18 cellular contexts compared by ENCODE assay signal in the genomic region with DNA sequence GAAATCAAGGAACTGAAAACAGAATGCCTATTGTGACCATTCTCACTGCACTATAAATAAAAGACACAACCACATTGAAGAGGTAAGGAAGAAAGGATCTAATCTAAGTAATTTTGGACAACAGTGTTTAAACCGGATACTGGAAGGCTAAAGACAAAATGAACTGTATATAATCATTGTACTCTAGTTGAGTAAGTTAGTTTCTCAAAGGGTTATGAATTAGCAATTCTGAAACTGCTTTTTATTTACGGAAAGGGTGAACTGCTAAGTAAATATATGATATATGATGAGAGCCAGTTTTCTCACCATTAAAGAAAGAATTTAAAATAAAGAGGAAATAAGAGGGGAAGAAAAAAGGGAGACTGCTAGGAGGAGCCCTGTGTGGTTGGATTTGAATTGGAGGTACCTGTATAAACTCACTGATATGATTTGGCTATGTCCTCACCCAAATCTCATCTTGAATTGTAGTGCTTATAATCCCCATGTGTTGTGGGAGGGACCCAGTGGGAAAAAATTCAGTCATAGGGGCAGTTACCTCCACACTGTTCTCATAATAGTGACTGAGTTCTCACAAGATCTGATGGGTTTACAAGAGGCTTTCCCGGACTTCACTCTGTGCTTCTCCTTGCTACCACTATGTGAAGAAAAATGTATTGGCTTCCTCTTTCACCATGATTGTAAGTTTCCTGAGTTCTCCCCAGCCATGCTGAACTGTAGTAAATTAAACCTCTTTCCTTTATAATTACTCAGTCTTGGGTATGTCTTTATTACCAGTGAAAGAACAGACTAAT.
A peak's percentile ranks its signal among the peaks of the same experiment; 100 is the strongest.
DNase-seq lines count a peak whose midpoint lies in the region; ATAC-seq and TF ChIP-seq lines count a peak whose summit lies in the region.
"Had no signal": no experiment of that assay in that cellular context is flagged by ENCODE, and none has a peak within 500 bp of the region (broad histone marks: within the 10 kb centered on the region; RNA-seq: fewer than 3 reads in every experiment).

No MANE protein-coding gene starts in this region.

- H3K9me3 ChIP-seq in colonic mucosa, result no peaks in the 10 kb centered on the region
- H3K9me3 ChIP-seq: A549, SJSA1 had no signal

- H3K4me3 ChIP-seq in GM12864 (ENCODE audit: low read depth, low read length), result no peak overlapping the region
- no peak overlapping the region for H3K4me3 ChIP-seq in colonic mucosa
- H3K4me3 ChIP-seq: A549, lung, SJSA1 had no signal

- no peak overlapping the region for H3K27ac ChIP-seq in colonic mucosa
- H3K27ac ChIP-seq: A549, parathyroid adenoma, SJSA1 had no signal

- ATAC-seq in GM19351 (IDR thresholded peaks at IDR 0.05; ENCODE audit: unreplicated experiment) (peak; percentile 73), HG02642 (IDR thresholded peaks at IDR 0.05; ENCODE audit: poor library complexity, unreplicated experiment) (peak; percentile 82), HG03432 (IDR thresholded peaks at IDR 0.05; ENCODE audit: unreplicated experiment) (peak; percentile 86)
- ATAC-seq: A549; activated T-helper 17 cell treated with anti-CD3 and anti-CD28 coated beads, Interleukin-2, amount 50 U/mL, for 72 hours; stimulated activated naive B cell treated with anti-CD40 and anti-IgM and Interleukin-4, amounts not matched to agents 10 μg/mL and 1 μg/mL and 100 μg/mL, for 72 hours had no signal

- no peak overlapping the region for H3K27ac Mint-ChIP-seq in endothelial cell (ENCODE audit: unreplicated experiment)
- H3K27ac Mint-ChIP-seq: activated T-helper 17 cell treated with anti-CD3 and anti-CD28 coated beads, Interleukin-2, amount 50 U/mL, for 72 hours; brain; endodermal cell; stimulated activated naive B cell treated with anti-CD40 and anti-IgM and Interleukin-4, amounts not matched to agents 10 μg/mL and 1 μg/mL and 100 μg/mL, for 72 hours had no signal

- no peaks in the 10 kb centered on the region for H3K27me3 Mint-ChIP-seq in endothelial cell (ENCODE audit: unreplicated experiment)
- H3K27me3 Mint-ChIP-seq: activated T-helper 17 cell treated with anti-CD3 and anti-CD28 coated beads, Interleukin-2, amount 50 U/mL, for 72 hours; brain; stimulated activated naive B cell treated with anti-CD40 and anti-IgM and Interleukin-4, amounts not matched to agents 10 μg/mL and 1 μg/mL and 100 μg/mL, for 72 hours had no signal

- TF ChIP-seq CTCF in GM12864 (IDR thresholded peaks at IDR 0.05; ENCODE audit: low read depth, low read length, missing control alignments), result peak; percentile 10
- no peak for TF ChIP-seq CTCF in colonic mucosa (IDR thresholded peaks at IDR 0.05)
- no peak for TF ChIP-seq CTCF in endothelial cell (IDR thresholded peaks at IDR 0.05; ENCODE audit: unreplicated experiment)

- peaks cover 9% of the 10 kb centered on the region for H3K4me1 Mint-ChIP-seq in endothelial cell (ENCODE audit: unreplicated experiment)
- H3K4me1 Mint-ChIP-seq: activated T-helper 17 cell treated with anti-CD3 and anti-CD28 coated beads, Interleukin-2, amount 50 U/mL, for 72 hours; stimulated activated naive B cell treated with anti-CD40 and anti-IgM and Interleukin-4, amounts not matched to agents 10 μg/mL and 1 μg/mL and 100 μg/mL, for 72 hours had no signal

- no peaks in the 10 kb centered on the region for H3K36me3 ChIP-seq in colonic mucosa
- H3K36me3 ChIP-seq: SJSA1 had no signal

- no peaks in the 10 kb centered on the region for H3K36me3 Mint-ChIP-seq in endothelial cell (ENCODE audit: low read depth, unreplicated experiment)
- H3K36me3 Mint-ChIP-seq: brain; stimulated activated naive B cell treated with anti-CD40 and anti-IgM and Interleukin-4, amounts not matched to agents 10 μg/mL and 1 μg/mL and 100 μg/mL, for 72 hours had no signal

- no peaks in the 10 kb centered on the region for H3K27me3 ChIP-seq in colonic mucosa
- H3K27me3 ChIP-seq: SJSA1 had no signal

- H3K9me3 Mint-ChIP-seq in endothelial cell (ENCODE audit: unreplicated experiment), result no peaks in the 10 kb centered on the region
- H3K9me3 Mint-ChIP-seq: brain had no signal

- DNase-seq in GM12864 (ENCODE audit: low read depth) (no peak), colonic mucosa (no peak), endothelial cell (ENCODE audit: low spot score) (no peak), midbrain (lab: John Stamatoyannopoulos, UW) (no peak), globus pallidus (ENCODE audit: low spot score) (no peak)
- DNase-seq: endodermal cell; NCI-H1105 treated with DMSO at 0.1 percent for 48 hours; NCI-H526; stimulated activated naive B cell treated with anti-CD40 and anti-IgM and Interleukin-4, amounts not matched to agents 10 μg/mL and 1 μg/mL and 100 μg/mL, for 72 hours had no signal

- no peak overlapping the region for H3K9ac ChIP-seq in colonic mucosa (ENCODE audit: low read depth in 2 of 2, low read length in 2 of 2)
- H3K9ac ChIP-seq: parathyroid adenoma had no signal

- intact Hi-C loops in colonic mucosa (cut with DNase I), result no loop called here

- no peak overlapping the region for H3K4me3 Mint-ChIP-seq in endothelial cell (ENCODE audit: unreplicated experiment)
- H3K4me3 Mint-ChIP-seq: activated T-helper 17 cell treated with anti-CD3 and anti-CD28 coated beads, Interleukin-2, amount 50 U/mL, for 72 hours; brain; endodermal cell; stimulated activated naive B cell treated with anti-CD40 and anti-IgM and Interleukin-4, amounts not matched to agents 10 μg/mL and 1 μg/mL and 100 μg/mL, for 72 hours had no signal

- no peaks in the 10 kb centered on the region for H3K4me1 ChIP-seq in colonic mucosa
- H3K4me1 ChIP-seq: A549, parathyroid adenoma, SJSA1 had no signal
